In the genomic region with DNA sequence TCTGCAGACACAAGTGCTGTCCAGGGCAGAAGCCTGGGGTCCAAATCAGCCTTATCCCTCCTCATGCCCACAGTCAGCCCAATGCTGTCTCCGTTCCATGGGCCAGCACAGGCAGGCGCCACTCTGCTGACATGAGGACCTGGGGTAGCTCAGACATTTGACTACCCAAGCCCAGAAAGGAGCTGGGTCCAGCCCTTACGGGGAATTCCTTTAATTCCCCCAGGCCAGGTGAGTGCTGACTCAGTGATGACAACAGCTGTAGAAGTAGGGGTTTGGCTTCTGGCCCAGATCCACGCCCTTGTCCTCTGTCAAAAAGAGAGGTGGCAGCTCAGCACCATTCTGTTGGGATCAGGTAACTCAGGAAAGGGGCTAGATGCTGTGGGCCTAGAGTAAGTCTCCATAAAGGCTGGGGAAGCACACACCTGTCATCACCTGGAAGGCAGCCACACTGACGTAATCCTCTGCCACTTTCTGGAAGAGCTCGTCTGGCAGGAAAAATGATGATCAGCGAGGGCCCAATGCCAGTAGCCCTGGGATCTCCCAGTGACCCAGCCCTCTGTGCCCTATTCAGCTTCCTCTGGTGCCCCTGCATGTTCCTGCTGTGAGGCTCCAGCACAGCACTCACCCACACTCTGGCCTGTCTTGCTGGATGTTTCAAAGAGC, we compare ENCODE assay signal across 1 cellular context.
TF ChIP-seq lines count a peak whose summit lies in the region.

No MANE protein-coding gene starts in this region.

TF ChIP-seq in Ishikawa, 13 proteins besides CTCF, POLR2A, EP300 and RAD21 (continued from another document):
- peak; percentile 86; the same call in 1 of the 2 replicates for TF ChIP-seq TCF12 (IDR thresholded peaks at IDR 0.05; ENCODE audit: low read depth)
- peak; percentile 18; the same call in 1 of the 2 replicates for TF ChIP-seq FOXM1 (IDR thresholded peaks at IDR 0.05; ENCODE audit: borderline replicate concordance, low read depth)
- peak; percentile 26; the same call in 1 of the 2 replicates for TF ChIP-seq CREB1 (IDR thresholded peaks at IDR 0.05; ENCODE audit: low read depth)
